18 cellular contexts compared by ENCODE assay signal in genomic region chr11:16817321-16817720, GRCh38.
DNase-seq lines count a peak whose midpoint lies in the region; ATAC-seq and TF ChIP-seq lines count a peak whose summit lies in the region.
"Had no signal": no experiment of that assay in that cellular context is flagged by ENCODE, and none has a peak within 500 bp of the region (broad histone marks: within the 10 kb centered on the region; RNA-seq: fewer than 3 reads in every experiment).

No MANE protein-coding gene starts in this region.

- no peaks in the 10 kb centered on the region for H3K36me3 ChIP-seq in upper lobe of right lung
- H3K36me3 ChIP-seq: left lung had no signal

- H3K27ac ChIP-seq in caudate nucleus (ENCODE audit: low read depth, low read length) (peak overlapping the region; percentile 20), upper lobe of right lung (peak overlapping the region; percentile 51)

- peak; percentile 29 for ATAC-seq in left ventricle myocardium superior
- no peak for ATAC-seq in Right ventricle myocardium inferior
- no peak for ATAC-seq in upper lobe of right lung
- no peak for ATAC-seq in GM18907 (IDR thresholded peaks at IDR 0.05; ENCODE audit: unreplicated experiment)
- ATAC-seq: HCT116, left lung, mucosa of descending colon, T-cell had no signal

- no peaks in the 10 kb centered on the region for H3K9me3 ChIP-seq in upper lobe of right lung
- H3K9me3 ChIP-seq: A549, heart right ventricle, left lung, mucosa of descending colon had no signal

- no peak for TF ChIP-seq CTCF in upper lobe of right lung (IDR thresholded peaks at IDR 0.05)

- no peak for DNase-seq in left ventricle myocardium superior
- DNase-seq in Right ventricle myocardium inferior (ENCODE audit: missing footprints), result no peak
- DNase-seq in NOMO-1 treated with dmso at 0.1 percent for 144 hours (lab: John Stamatoyannopoulos, UW; ENCODE audit: unreplicated experiment), result peak; percentile 74
- peak in 12 of 61 donors; percentile 5 to 68 (median 25) for DNase-seq in caudate nucleus (lab: John Stamatoyannopoulos, UW)
- DNase-seq in upper lobe of right lung, result no peak
- DNase-seq in activated CD4-positive, alpha-beta T cell treated with anti-CD3 and anti-CD28 coated beads, Interleukin-2, amount 50 U/mL, for 4 hours, result no peak
- DNase-seq in NCI-H146 treated with DMSO at 0.1 percent for 48 hours (lab: John Stamatoyannopoulos, UW; ENCODE audit: unreplicated experiment), result no peak
- DNase-seq: activated CD4-positive, alpha-beta T cell treated with anti-CD3 and anti-CD28 coated beads, Interleukin-2, amount 10 ng/mL, durations not matched to agents 7 days and 5 days; central memory CD4-positive, alpha-beta T cell; heart right ventricle; left lung; mucosa of descending colon; NCI-H1105 treated with DMSO at 0.1 percent for 48 hours; NCI-H2081 treated with DMSO at 0.1 percent for 48 hours; T-cell had no signal

- H3K27me3 ChIP-seq in upper lobe of right lung, result no peaks in the 10 kb centered on the region
- H3K27me3 ChIP-seq: heart right ventricle, left lung had no signal

- intact Hi-C loops in left ventricle myocardium superior (cut with micrococcal nuclease), result no loop called here
- intact Hi-C loops in Right ventricle myocardium inferior (cut with DNase I), result no loop called here
- intact Hi-C loops in upper lobe of right lung (cut with DNase I), result no loop called here

- H3K4me1 ChIP-seq in upper lobe of right lung, result peaks cover 22% of the 10 kb centered on the region

- no peak overlapping the region for H3K4me3 ChIP-seq in upper lobe of right lung
- H3K4me3 ChIP-seq: A549, heart right ventricle, left lung, mucosa of descending colon had no signal
